In the genomic region with DNA sequence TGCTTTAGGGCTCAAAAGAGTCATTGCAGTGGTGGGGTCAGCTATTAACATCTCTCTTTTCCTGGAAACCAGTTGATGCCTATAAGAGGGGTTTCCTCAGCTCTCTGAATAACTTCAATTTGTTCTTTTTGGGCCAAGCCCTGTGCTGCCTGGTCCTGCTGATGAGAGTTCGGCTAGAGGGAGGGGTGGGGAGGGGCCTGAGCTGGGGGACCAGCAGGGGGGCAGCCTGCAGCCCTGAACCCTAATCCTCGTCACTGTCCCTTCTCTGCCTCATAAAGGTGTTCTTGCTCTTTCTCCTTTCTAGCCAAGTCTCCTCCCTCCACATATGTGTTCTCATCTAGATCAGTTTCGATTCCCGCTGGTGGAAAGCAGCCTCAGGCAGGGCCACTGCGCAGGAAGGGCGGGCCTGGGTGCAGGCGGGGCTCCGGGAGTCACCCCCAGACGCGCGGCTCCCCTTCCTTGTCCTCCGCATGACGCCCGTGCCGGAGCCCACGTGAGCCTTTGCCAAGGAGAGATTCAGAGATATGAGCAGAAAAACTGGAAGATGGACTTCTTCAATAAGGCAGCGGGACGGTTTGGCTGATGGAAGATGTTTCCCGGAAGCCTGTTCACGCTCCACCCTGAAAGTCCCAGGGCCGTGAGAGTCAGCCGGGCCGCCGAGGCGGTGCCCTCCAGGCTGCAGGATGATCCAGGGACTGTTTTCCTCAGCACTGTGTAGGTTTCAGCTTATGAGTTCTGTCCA, we compare ENCODE assay signal across 1 cellular context.
TF ChIP-seq lines count a peak whose summit lies in the region.

No MANE protein-coding gene starts in this region.

TF ChIP-seq in HepG2, 621 proteins besides CTCF, POLR2A, EP300 and RAD21 (continued from another document and continues in another):
- TF ChIP-seq, protein P1, sequence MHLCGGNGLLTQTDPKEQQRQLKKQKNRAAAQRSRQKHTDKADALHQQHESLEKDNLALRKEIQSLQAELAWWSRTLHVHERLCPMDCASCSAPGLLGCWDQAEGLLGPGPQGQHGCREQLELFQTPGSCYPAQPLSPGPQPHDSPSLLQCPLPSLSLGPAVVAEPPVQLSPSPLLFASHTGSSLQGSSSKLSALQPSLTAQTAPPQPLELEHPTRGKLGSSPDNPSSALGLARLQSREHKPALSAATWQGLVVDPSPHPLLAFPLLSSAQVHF (CRISPR knock-in tag; IDR thresholded peaks at IDR 0.05), result no peak
- TF ChIP-seq POLR2AphosphoS5 (IDR thresholded peaks at IDR 0.05; ENCODE audit: low read depth, low read length) (no peak), ZFP36L2 (CRISPR knock-in tag; IDR thresholded peaks at IDR 0.05) (no peak), FOSL2 (CRISPR knock-in tag; IDR thresholded peaks at IDR 0.05) (no peak), ZNF12 (CRISPR knock-in tag; IDR thresholded peaks at IDR 0.05) (no peak), ZNF451 (CRISPR knock-in tag; IDR thresholded peaks at IDR 0.05) (no peak), NFKB2 (CRISPR knock-in tag; IDR thresholded peaks at IDR 0.05; ENCODE audit: borderline replicate concordance) (peak; percentile 24; the same call in 1 of the 2 replicates), HNRNPK (IDR thresholded peaks at IDR 0.05; ENCODE audit: low read depth, low read length, poor library complexity, severe bottlenecking) (no peak), NR1H2 (CRISPR knock-in tag; IDR thresholded peaks at IDR 0.05; ENCODE audit: borderline replicate concordance, low read depth) (no peak), ZNF589 (CRISPR knock-in tag; conservative IDR thresholded peaks at IDR 0.05) (no peak), ZNF263 (CRISPR knock-in tag; IDR thresholded peaks at IDR 0.05) (no peak), THYN1 (CRISPR knock-in tag; IDR thresholded peaks at IDR 0.05; ENCODE audit: borderline replicate concordance, low read depth) (no peak), ADNP (CRISPR knock-in tag; IDR thresholded peaks at IDR 0.05) (no peak), MTA1 (CRISPR knock-in tag; IDR thresholded peaks at IDR 0.05; ENCODE audit: borderline replicate concordance) (peak; percentile 49; the same call in 1 of the 2 replicates), PHF8 (CRISPR knock-in tag; IDR thresholded peaks at IDR 0.05) (peak; percentile 40), ZNF891 (CRISPR knock-in tag; IDR thresholded peaks at IDR 0.05) (no peak), ZNF678 (CRISPR knock-in tag; IDR thresholded peaks at IDR 0.05) (no peak), ATM (IDR thresholded peaks at IDR 0.05; ENCODE audit: borderline replicate concordance) (no peak), ELF3 (CRISPR knock-in tag; IDR thresholded peaks at IDR 0.05) (no peak; the same call in 1 of the 2 replicates), CCAR2 (optimal IDR thresholded peaks at IDR 0.05; ENCODE audit: low read depth, low read length) (no peak), RAD51 (IDR thresholded peaks at IDR 0.05; ENCODE audit: borderline replicate concordance) (no peak), MTF1 (CRISPR knock-in tag; IDR thresholded peaks at IDR 0.05) (no peak), CREM (IDR thresholded peaks at IDR 0.05) (no peak), CREM (CRISPR knock-in tag; IDR thresholded peaks at IDR 0.05) (no peak), GTF2F1 (IDR thresholded peaks at IDR 0.05; ENCODE audit: low read length) (no peak), JDP2 (CRISPR knock-in tag; IDR thresholded peaks at IDR 0.05; ENCODE audit: borderline replicate concordance) (no peak), ZSCAN25 (CRISPR knock-in tag; IDR thresholded peaks at IDR 0.05) (no peak)
- TF ChIP-seq, protein P2, sequence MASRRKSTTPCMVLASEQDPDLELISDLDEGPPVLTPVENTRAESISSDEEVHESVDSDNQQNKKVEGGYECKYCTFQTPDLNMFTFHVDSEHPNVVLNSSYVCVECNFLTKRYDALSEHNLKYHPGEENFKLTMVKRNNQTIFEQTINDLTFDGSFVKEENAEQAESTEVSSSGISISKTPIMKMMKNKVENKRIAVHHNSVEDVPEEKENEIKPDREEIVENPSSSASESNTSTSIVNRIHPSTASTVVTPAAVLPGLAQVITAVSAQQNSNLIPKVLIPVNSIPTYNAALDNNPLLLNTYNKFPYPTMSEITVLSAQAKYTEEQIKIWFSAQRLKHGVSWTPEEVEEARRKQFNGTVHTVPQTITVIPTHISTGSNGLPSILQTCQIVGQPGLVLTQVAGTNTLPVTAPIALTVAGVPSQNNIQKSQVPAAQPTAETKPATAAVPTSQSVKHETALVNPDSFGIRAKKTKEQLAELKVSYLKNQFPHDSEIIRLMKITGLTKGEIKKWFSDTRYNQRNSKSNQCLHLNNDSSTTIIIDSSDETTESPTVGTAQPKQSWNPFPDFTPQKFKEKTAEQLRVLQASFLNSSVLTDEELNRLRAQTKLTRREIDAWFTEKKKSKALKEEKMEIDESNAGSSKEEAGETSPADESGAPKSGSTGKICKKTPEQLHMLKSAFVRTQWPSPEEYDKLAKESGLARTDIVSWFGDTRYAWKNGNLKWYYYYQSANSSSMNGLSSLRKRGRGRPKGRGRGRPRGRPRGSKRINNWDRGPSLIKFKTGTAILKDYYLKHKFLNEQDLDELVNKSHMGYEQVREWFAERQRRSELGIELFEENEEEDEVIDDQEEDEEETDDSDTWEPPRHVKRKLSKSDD (CRISPR knock-in tag; IDR thresholded peaks at IDR 0.05; ENCODE audit: low read depth), result no peak
- TF ChIP-seq, protein P3, sequence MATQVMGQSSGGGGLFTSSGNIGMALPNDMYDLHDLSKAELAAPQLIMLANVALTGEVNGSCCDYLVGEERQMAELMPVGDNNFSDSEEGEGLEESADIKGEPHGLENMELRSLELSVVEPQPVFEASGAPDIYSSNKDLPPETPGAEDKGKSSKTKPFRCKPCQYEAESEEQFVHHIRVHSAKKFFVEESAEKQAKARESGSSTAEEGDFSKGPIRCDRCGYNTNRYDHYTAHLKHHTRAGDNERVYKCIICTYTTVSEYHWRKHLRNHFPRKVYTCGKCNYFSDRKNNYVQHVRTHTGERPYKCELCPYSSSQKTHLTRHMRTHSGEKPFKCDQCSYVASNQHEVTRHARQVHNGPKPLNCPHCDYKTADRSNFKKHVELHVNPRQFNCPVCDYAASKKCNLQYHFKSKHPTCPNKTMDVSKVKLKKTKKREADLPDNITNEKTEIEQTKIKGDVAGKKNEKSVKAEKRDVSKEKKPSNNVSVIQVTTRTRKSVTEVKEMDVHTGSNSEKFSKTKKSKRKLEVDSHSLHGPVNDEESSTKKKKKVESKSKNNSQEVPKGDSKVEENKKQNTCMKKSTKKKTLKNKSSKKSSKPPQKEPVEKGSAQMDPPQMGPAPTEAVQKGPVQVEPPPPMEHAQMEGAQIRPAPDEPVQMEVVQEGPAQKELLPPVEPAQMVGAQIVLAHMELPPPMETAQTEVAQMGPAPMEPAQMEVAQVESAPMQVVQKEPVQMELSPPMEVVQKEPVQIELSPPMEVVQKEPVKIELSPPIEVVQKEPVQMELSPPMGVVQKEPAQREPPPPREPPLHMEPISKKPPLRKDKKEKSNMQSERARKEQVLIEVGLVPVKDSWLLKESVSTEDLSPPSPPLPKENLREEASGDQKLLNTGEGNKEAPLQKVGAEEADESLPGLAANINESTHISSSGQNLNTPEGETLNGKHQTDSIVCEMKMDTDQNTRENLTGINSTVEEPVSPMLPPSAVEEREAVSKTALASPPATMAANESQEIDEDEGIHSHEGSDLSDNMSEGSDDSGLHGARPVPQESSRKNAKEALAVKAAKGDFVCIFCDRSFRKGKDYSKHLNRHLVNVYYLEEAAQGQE (IDR thresholded peaks at IDR 0.05; ENCODE audit: borderline replicate concordance in 1 of 2, low read depth in 1 of 2, low read length in 2 of 2), result no peak
- TF ChIP-seq, protein P4, sequence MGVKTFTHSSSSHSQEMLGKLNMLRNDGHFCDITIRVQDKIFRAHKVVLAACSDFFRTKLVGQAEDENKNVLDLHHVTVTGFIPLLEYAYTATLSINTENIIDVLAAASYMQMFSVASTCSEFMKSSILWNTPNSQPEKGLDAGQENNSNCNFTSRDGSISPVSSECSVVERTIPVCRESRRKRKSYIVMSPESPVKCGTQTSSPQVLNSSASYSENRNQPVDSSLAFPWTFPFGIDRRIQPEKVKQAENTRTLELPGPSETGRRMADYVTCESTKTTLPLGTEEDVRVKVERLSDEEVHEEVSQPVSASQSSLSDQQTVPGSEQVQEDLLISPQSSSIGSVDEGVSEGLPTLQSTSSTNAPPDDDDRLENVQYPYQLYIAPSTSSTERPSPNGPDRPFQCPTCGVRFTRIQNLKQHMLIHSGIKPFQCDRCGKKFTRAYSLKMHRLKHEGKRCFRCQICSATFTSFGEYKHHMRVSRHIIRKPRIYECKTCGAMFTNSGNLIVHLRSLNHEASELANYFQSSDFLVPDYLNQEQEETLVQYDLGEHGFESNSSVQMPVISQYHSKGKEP (CRISPR knock-in tag; IDR thresholded peaks at IDR 0.05), result no peak
- TF ChIP-seq, protein P5, sequence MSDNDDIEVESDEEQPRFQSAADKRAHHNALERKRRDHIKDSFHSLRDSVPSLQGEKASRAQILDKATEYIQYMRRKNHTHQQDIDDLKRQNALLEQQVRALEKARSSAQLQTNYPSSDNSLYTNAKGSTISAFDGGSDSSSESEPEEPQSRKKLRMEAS (IDR thresholded peaks at IDR 0.05), result 0 out of 2 replicates have a peak, but pooled peaks have one; percentile 22
- TF ChIP-seq, protein P6, sequence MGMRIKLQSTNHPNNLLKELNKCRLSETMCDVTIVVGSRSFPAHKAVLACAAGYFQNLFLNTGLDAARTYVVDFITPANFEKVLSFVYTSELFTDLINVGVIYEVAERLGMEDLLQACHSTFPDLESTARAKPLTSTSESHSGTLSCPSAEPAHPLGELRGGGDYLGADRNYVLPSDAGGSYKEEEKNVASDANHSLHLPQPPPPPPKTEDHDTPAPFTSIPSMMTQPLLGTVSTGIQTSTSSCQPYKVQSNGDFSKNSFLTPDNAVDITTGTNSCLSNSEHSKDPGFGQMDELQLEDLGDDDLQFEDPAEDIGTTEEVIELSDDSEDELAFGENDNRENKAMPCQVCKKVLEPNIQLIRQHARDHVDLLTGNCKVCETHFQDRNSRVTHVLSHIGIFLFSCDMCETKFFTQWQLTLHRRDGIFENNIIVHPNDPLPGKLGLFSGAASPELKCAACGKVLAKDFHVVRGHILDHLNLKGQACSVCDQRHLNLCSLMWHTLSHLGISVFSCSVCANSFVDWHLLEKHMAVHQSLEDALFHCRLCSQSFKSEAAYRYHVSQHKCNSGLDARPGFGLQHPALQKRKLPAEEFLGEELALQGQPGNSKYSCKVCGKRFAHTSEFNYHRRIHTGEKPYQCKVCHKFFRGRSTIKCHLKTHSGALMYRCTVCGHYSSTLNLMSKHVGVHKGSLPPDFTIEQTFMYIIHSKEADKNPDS (CRISPR knock-in tag; IDR thresholded peaks at IDR 0.05), result no peak
- TF ChIP-seq, protein P7, sequence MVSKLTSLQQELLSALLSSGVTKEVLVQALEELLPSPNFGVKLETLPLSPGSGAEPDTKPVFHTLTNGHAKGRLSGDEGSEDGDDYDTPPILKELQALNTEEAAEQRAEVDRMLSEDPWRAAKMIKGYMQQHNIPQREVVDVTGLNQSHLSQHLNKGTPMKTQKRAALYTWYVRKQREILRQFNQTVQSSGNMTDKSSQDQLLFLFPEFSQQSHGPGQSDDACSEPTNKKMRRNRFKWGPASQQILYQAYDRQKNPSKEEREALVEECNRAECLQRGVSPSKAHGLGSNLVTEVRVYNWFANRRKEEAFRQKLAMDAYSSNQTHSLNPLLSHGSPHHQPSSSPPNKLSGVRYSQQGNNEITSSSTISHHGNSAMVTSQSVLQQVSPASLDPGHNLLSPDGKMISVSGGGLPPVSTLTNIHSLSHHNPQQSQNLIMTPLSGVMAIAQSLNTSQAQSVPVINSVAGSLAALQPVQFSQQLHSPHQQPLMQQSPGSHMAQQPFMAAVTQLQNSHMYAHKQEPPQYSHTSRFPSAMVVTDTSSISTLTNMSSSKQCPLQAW (CRISPR knock-in tag; IDR thresholded peaks at IDR 0.05), result 0 out of 2 replicates have a peak, but pooled peaks have one; percentile 26
- TF ChIP-seq, protein P8, sequence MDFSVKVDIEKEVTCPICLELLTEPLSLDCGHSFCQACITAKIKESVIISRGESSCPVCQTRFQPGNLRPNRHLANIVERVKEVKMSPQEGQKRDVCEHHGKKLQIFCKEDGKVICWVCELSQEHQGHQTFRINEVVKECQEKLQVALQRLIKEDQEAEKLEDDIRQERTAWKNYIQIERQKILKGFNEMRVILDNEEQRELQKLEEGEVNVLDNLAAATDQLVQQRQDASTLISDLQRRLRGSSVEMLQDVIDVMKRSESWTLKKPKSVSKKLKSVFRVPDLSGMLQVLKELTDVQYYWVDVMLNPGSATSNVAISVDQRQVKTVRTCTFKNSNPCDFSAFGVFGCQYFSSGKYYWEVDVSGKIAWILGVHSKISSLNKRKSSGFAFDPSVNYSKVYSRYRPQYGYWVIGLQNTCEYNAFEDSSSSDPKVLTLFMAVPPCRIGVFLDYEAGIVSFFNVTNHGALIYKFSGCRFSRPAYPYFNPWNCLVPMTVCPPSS (IDR thresholded peaks at IDR 0.05), result no peak
- TF ChIP-seq, protein P9, sequence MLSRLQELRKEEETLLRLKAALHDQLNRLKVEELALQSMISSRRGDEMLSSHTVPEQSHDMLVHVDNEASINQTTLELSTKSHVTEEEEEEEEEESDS (CRISPR knock-in tag; IDR thresholded peaks at IDR 0.05; ENCODE audit: borderline replicate concordance), result no peak
- TF ChIP-seq, protein P10, sequence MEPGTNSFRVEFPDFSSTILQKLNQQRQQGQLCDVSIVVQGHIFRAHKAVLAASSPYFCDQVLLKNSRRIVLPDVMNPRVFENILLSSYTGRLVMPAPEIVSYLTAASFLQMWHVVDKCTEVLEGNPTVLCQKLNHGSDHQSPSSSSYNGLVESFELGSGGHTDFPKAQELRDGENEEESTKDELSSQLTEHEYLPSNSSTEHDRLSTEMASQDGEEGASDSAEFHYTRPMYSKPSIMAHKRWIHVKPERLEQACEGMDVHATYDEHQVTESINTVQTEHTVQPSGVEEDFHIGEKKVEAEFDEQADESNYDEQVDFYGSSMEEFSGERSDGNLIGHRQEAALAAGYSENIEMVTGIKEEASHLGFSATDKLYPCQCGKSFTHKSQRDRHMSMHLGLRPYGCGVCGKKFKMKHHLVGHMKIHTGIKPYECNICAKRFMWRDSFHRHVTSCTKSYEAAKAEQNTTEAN (CRISPR knock-in tag; conservative IDR thresholded peaks at IDR 0.05), result no peak
- TF ChIP-seq, protein P11, sequence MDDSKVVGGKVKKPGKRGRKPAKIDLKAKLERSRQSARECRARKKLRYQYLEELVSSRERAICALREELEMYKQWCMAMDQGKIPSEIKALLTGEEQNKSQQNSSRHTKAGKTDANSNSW (CRISPR knock-in tag; IDR thresholded peaks at IDR 0.05; ENCODE audit: borderline replicate concordance), result no peak
- TF ChIP-seq, protein P12, sequence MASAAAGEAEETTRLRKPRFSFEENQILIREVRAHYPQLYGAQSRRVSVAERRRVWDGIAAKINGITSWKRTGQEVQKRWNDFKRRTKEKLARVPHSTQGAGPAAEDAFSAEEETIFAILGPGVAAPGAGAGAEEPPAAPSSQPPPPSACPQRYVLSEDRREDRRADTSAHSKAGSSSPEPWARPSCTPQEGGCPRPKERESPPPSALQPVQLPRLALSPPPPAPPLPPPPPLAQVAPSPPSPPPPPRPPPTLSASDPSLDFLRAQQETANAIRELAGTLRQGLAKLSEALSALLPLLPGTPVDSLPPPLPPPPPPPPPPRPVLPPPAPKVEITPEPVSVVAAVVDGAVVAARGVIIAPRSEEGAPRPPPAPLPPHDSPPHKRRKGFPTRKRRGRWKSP (CRISPR knock-in tag; IDR thresholded peaks at IDR 0.05), result no peak
- TF ChIP-seq, protein P13, sequence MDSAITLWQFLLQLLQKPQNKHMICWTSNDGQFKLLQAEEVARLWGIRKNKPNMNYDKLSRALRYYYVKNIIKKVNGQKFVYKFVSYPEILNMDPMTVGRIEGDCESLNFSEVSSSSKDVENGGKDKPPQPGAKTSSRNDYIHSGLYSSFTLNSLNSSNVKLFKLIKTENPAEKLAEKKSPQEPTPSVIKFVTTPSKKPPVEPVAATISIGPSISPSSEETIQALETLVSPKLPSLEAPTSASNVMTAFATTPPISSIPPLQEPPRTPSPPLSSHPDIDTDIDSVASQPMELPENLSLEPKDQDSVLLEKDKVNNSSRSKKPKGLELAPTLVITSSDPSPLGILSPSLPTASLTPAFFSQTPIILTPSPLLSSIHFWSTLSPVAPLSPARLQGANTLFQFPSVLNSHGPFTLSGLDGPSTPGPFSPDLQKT (CRISPR knock-in tag; IDR thresholded peaks at IDR 0.05; ENCODE audit: borderline replicate concordance), result no peak
